In the genomic region with DNA sequence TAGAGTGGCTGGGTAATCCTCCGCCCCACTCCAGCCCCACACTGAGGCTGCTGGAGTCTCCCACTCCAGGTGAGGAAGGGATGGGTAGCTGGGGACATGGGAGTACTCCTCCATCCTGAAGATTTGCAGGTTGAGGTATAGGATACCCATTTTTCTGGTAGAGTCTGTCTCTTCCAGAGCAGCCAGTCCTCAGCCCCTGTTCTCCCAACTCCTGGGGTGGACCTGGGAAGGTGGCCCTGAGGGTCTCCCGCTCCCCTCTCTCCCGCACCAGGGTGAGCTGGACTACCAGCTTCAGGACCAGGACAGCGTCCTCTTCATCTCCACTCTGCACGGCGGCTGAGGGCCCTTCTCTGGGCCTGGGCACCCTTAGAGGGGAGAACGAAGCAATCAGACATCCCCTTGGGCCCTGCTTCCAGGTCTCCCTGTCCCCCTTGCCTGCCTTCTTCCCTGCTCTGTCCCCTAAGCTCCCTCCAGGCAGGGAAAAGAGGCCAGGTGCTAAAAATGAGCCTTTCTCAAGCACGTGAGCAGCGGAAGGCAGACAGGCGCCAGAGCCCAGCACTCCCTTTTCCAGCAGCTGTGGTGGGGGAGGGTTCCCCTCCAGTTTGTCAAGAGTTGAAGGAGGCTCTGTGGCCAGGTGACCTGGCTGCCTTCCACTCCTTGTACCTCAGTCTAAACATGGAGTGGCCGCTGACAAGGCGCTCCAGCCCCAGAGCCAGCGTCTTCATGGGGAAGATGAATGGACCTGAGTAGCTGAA, we compare ENCODE assay signal across 22 cellular contexts. TPM values are rescaled to one million over a fixed set of nuclear protein-coding genes. Genes with fewer than 3 reads are reported as not detected.
A peak's percentile ranks its signal among the peaks of the same experiment; 100 is the strongest.
DNase-seq lines count a peak whose midpoint lies in the region; ATAC-seq, FAIRE-seq and TF ChIP-seq lines count a peak whose summit lies in the region.
"Had no signal": no experiment of that assay in that cellular context is flagged by ENCODE, and none has a peak within 500 bp of the region (broad histone marks: within the 10 kb centered on the region; RNA-seq: fewer than 3 reads in every experiment).

No MANE protein-coding gene starts in this region.

- no peak overlapping the region for H3K18ac ChIP-seq in H1 (ENCODE audit: extremely low read depth, low read length)

- peaks cover 0 to 21% (median 9%) of the 10 kb centered on the region in 4 experiments; a peak in 6 of 8 replicates for H3K36me3 ChIP-seq in H1 (ENCODE audit: control insufficient read depth in 2 of 4, insufficient read depth in 4 of 4, low read length in 3 of 4)
- peaks cover 26 to 31% of the 10 kb centered on the region in 2 donors for H3K36me3 ChIP-seq in thyroid gland

- H3K79me2 ChIP-seq in H1 (ENCODE audit: control insufficient read depth in 1 of 2, insufficient read depth in 2 of 2, low read length in 2 of 2) = no peaks in the 10 kb centered on the region

- H4K8ac ChIP-seq in H1 (ENCODE audit: extremely low read depth, insufficient read depth, low read length) = no peak overlapping the region

- POLR2A ChIA-PET in H1 (lab: Charles Lee; ENCODE audit: partially characterized antibody) = interaction anchor here (1.2 to 13.1 kb wide), 9 partner anchors 9 to 50 kb away, joined by 3 to 92 read pairs (median 5); partner anchors contain the start of genes SLC27A4 and URM1

- H2AK5ac ChIP-seq in H1 (ENCODE audit: low read depth, low read length) = peak overlapping the region; percentile 85; the same call in 1 of the 2 replicates

- peaks cover 4% of the 10 kb centered on the region; the same call in 1 of the 2 replicates for H3K23me2 ChIP-seq in H1 (ENCODE audit: low read depth, low read length)

- peak overlapping the region in 1 of 2 experiments; percentile 2; a peak in 2 of 4 replicates for H3K4me2 ChIP-seq in H1 (ENCODE audit: insufficient read depth in 1 of 2, low read depth in 2 of 2, low read length in 2 of 2)

- TF ChIP-seq RAD21 in H1 (IDR thresholded peaks at IDR 0.05 in 1 of 2, conservative IDR thresholded peaks at IDR 0.05 in 1 of 2; ENCODE audit: low read depth in 2 of 2, low read length in 2 of 2) = no peak

- no peak overlapping the region for H2BK20ac ChIP-seq in H1 (ENCODE audit: low read length)

- no peak overlapping the region for H4K91ac ChIP-seq in H1 (replicated peaks; ENCODE audit: insufficient read length, low read length)

- H2BK120ac ChIP-seq in H1 (replicated peaks; ENCODE audit: low read depth, low read length) = no peak overlapping the region

- DNase-seq in Right ventricle myocardium superior = no peak
- DNase-seq in left cardiac atrium = no peak
- DNase-seq in NCI-H510A treated with DMSO at 0.1 percent for 48 hours (lab: John Stamatoyannopoulos, UW) = peak; percentile 48
- DNase-seq in H1 (ENCODE audit: low read depth in 1 of 2, low spot score in 2 of 2) = no peak
- DNase-seq in thyroid gland = peak; percentile 90 to 96
- no peak for DNase-seq in SW 1271 (lab: John Stamatoyannopoulos, UW)
- DNase-seq: activated CD4-positive, alpha-beta T cell treated with anti-CD3 and anti-CD28 coated beads for 48 hours; activated T-cell treated with anti-CD3 and anti-CD28 coated beads for 4 hours; CD8-positive, alpha-beta T cell; effector memory CD8-positive, alpha-beta T cell; foreskin fibroblast; GDM1; NCI-H446 treated with DMSO at 0.1 percent for 48 hours; right lobe of liver; stimulated activated CD8-positive, alpha-beta memory T cell treated with anti-CD3 and anti-CD28 coated beads, Interleukin-4, amount 100 ng/mL, for 48 hours; T-helper 2 cell; tibial artery had no signal

- H3K14ac ChIP-seq in H1 (ENCODE audit: insufficient read length) = no peak overlapping the region

- H3K23ac ChIP-seq in H1 (ENCODE audit: insufficient read length) = no peak overlapping the region

- 74% methylated on average over 13 of the region's 13 CpGs; no CpG with 5 or more reads in 1 of the 2 experiments for WGBS in H1 (ENCODE audit: extremely low coverage in 1 of 2, insufficient coverage in 1 of 2, insufficient read length in 1 of 2, insufficient replicate concordance in 2 of 2, low coverage in 1 of 2, low lambda C conversion rate in 2 of 2, missing lambda C conversion rate in 1 of 2), 2 experiments
- WGBS in thyroid gland, 2 donors = 64 to 79% methylated on average over 10 to 13 of the region's 13 CpGs

- H3K27me3 ChIP-seq in H1 (replicated peaks in 1 of 4; ENCODE audit: control insufficient read depth in 3 of 4, extremely low read depth in 1 of 4, insufficient read depth in 3 of 4, low read length in 3 of 4) (peaks cover 60 to 99% (median 93%) of the 10 kb centered on the region in 4 experiments), thyroid gland (no peaks in the 10 kb centered on the region)
- H3K27me3 ChIP-seq: neutrophil, right lobe of liver, tibial artery had no signal

- TF ChIP-seq CTCF in H1 (IDR thresholded peaks at IDR 0.05; ENCODE audit: control extremely low read depth in 1 of 3, insufficient read depth in 1 of 3, low read depth in 1 of 3, low read length in 3 of 3) = no peak
- TF ChIP-seq CTCF in thyroid gland (IDR thresholded peaks at IDR 0.05) = no peak

- no peak overlapping the region for H2BK15ac ChIP-seq in H1 (ENCODE audit: low read length)

- no peak for TF ChIP-seq EP300 in H1 (IDR thresholded peaks at IDR 0.05; ENCODE audit: borderline replicate concordance in 1 of 2, low read depth in 2 of 2, low read length in 2 of 2)

- ATAC-seq in Right ventricle myocardium superior (ENCODE audit: poor library complexity) (peak; percentile 40), left cardiac atrium (no peak), SK-N-SH treated with all-trans-retinoic acid at 6 μM for 48 hours (no peak), GM21515 (IDR thresholded peaks at IDR 0.05; ENCODE audit: unreplicated experiment) (no peak)
- ATAC-seq: activated naive CD4-positive, alpha-beta T cell treated with anti-CD3 and anti-CD28 coated beads, Interleukin-2, amount 50 U/mL, for 72 hours; CD8-positive, alpha-beta T cell; effector memory CD8-positive, alpha-beta T cell; right lobe of liver had no signal

- intact Hi-C loops in Right ventricle myocardium superior (cut with DNase I) = no loop called here
- intact Hi-C loops in left cardiac atrium (cut with DNase I) = no loop called here
- intact Hi-C loops in thyroid gland (cut with DNase I) = no loop called here

- no peak overlapping the region for H2BK5ac ChIP-seq in H1 (ENCODE audit: low read depth, low read length)

- H4K5ac ChIP-seq in H1 (ENCODE audit: insufficient read length, low read depth, low read length) = no peak overlapping the region

- H3K27ac ChIP-seq in H1 (ENCODE audit: low read depth, low read length) (no peak overlapping the region), thyroid gland (peak overlapping the region in 2 of 3 donors; percentile 53 to 68)
- H3K27ac ChIP-seq: neutrophil, right lobe of liver, tibial artery had no signal

- no peak overlapping the region for H3K9ac ChIP-seq in H1 (replicated peaks in 1 of 4; ENCODE audit: extremely low read depth in 1 of 4, low read depth in 3 of 4, low read length in 3 of 4)

- no peak overlapping the region for H2BK12ac ChIP-seq in H1 (ENCODE audit: low read depth, low read length)

- H3K79me1 ChIP-seq in H1 (ENCODE audit: low read depth, low read length) = 0 out of 2 replicates have a peak, but pooled peaks cover 3% of the 10 kb centered on the region

- TF ChIP-seq POLR2A in H1 (IDR thresholded peaks at IDR 0.05; ENCODE audit: control extremely low read depth in 1 of 2, low read depth in 2 of 2, low read length in 2 of 2) (no peak), thyroid gland (IDR thresholded peaks at IDR 0.05) (no peak)

- no peak overlapping the region for H3K56ac ChIP-seq in H1 (replicated peaks; ENCODE audit: insufficient read length, low read depth, low read length)

- peaks cover 41 to 52% of the 10 kb centered on the region in 2 experiments for H4K20me1 ChIP-seq in H1 (replicated peaks in 1 of 2; ENCODE audit: control insufficient read depth in 1 of 2, insufficient read depth in 2 of 2, low read length in 2 of 2)

- no peak overlapping the region for H3K4ac ChIP-seq in H1 (replicated peaks; ENCODE audit: insufficient read length, low read depth, low read length)

- H3K4me3 ChIP-seq in H1 (ENCODE audit: extremely low read depth in 1 of 4, insufficient read depth in 2 of 4, low read depth in 3 of 4, low read length in 4 of 4) (no peak overlapping the region), thyroid gland (replicated peaks in 1 of 3) (no peak overlapping the region)
- H3K4me3 ChIP-seq: right lobe of liver, tibial artery had no signal

- FAIRE-seq in H1 (lab: Jason Lieb, UNC) = no peak
- FAIRE-seq: bronchial epithelial cell had no signal

- H3K9me3 ChIP-seq in H1 (ENCODE audit: insufficient read depth in 2 of 2, low read depth in 1 of 2, low read length in 1 of 2) (no peaks in the 10 kb centered on the region), thyroid gland (no peaks in the 10 kb centered on the region)
- H3K9me3 ChIP-seq: neutrophil, right lobe of liver, tibial artery had no signal

- CTCF ChIA-PET in H1 (lab: Charles Lee; ENCODE audit: partially characterized antibody) = interaction anchor here (1.2 to 21.9 kb wide), 8 partner anchors 11 to 134 kb away, joined by 3 to 323 read pairs (median 5); partner anchors contain the start of gene URM1

- peaks cover 13 to 58% (median 51%) of the 10 kb centered on the region in 4 experiments for H3K4me1 ChIP-seq in H1 (replicated peaks in 1 of 4; ENCODE audit: control insufficient read depth in 3 of 4, insufficient read depth in 4 of 4, low read length in 3 of 4)
- peaks cover 0 to 14% of the 10 kb centered on the region in 2 donors for H3K4me1 ChIP-seq in thyroid gland
- H3K4me1 ChIP-seq: right lobe of liver, tibial artery had no signal

- H2AFZ ChIP-seq in H1 (ENCODE audit: low read length) = no peak overlapping the region

RNA-seq across cellular contexts. Expression of gene URM1, which starts 18.4 kb away (rescaled TPM):
- total RNA-seq in Right ventricle myocardium superior (56.9 TPM), left cardiac atrium (10 to 100 TPM; 49.8 to 58.0 TPM), thyroid gland (10 to 100 TPM; 24.3 to 39.4 (median 31.2) TPM)
- total RNA-seq in H1 (2021; fragmentation: NEBNext Ultra II Directional; extraction: Animal tissue kit (Norgen Biotek cat#: 25700)) = 60.5 and 62.3 TPM in 2 replicates
- polyA plus RNA-seq in H1 (2011; rRNA removed) = 58.3 and 71.9 TPM in 2 replicates
- 58.0 TPM for polyA plus RNA-seq in H1 (2011; cell fraction: cytosol; rRNA removed)
- 74.2 TPM for polyA plus RNA-seq in H1 (2011; cell fraction: nucleus; rRNA removed)
- 68.0 to 83.5 TPM (median 73.0 TPM) in 4 replicates for polyA plus RNA-seq in H1 (2012, experiment 1 of 2)
- polyA plus RNA-seq in H1 (2012, experiment 2 of 2) = 109 TPM
- polyA plus RNA-seq in H1 (2013, experiment 1 of 2) = 42.4 TPM
- 41.2 TPM for polyA plus RNA-seq in H1 (2013, experiment 2 of 2)
- 36.2 and 46.0 TPM in 2 replicates for polyA minus RNA-seq in H1 (2011; rRNA and poly(A)+ RNA removed)
- 21.1 TPM for polyA minus RNA-seq in H1 (2011; cell fraction: cytosol; rRNA and poly(A)+ RNA removed)
- polyA minus RNA-seq in H1 (2011; cell fraction: nucleus; rRNA and poly(A)+ RNA removed) = 14.4 TPM

RNA-seq across cellular contexts. Expression of gene CERCAM, which starts 31.1 kb away (rescaled TPM):
- total RNA-seq in Right ventricle myocardium superior (7.2 TPM), left cardiac atrium (10 to 100 TPM; 19.1 to 22.8 TPM), thyroid gland (10 to 100 TPM; 22.3 to 35.4 (median 27.2) TPM)
- total RNA-seq in H1 (2021; fragmentation: NEBNext Ultra II Directional; extraction: Animal tissue kit (Norgen Biotek cat#: 25700)) = 3.1 and 4.0 TPM in 2 replicates
- polyA plus RNA-seq in H1 (2011; rRNA removed) = 5.2 and 7.2 TPM in 2 replicates
- 5.2 TPM for polyA plus RNA-seq in H1 (2011; cell fraction: cytosol; rRNA removed)
- polyA plus RNA-seq in H1 (2011; cell fraction: nucleus; rRNA removed) = 7.3 TPM
- 2.0 to 3.8 TPM (median 3.4 TPM) in 4 replicates for polyA plus RNA-seq in H1 (2012, experiment 1 of 2)
- 3.0 TPM for polyA plus RNA-seq in H1 (2012, experiment 2 of 2)
- 5.4 TPM for polyA plus RNA-seq in H1 (2013, experiment 1 of 2)
- polyA plus RNA-seq in H1 (2013, experiment 2 of 2) = 5.6 TPM
- polyA minus RNA-seq in H1 (2011; rRNA and poly(A)+ RNA removed) = 2.1 and 4.0 TPM in 2 replicates
- 3.6 TPM for polyA minus RNA-seq in H1 (2011; cell fraction: cytosol; rRNA and poly(A)+ RNA removed)
- 3.3 TPM for polyA minus RNA-seq in H1 (2011; cell fraction: nucleus; rRNA and poly(A)+ RNA removed)

RNA-seq across cellular contexts. Expression of gene SLC27A4, which starts 49.2 kb away (rescaled TPM):
- 19.0 TPM for total RNA-seq in Right ventricle myocardium superior
- 10 to 100 TPM; 17.6 to 21.7 TPM for total RNA-seq in left cardiac atrium
- 20.5 and 21.1 TPM in 2 replicates for total RNA-seq in H1 (2021; fragmentation: NEBNext Ultra II Directional; extraction: Animal tissue kit (Norgen Biotek cat#: 25700))
- polyA plus RNA-seq in H1 (2011; rRNA removed) = 14.9 and 23.1 TPM in 2 replicates
- polyA plus RNA-seq in H1 (2011; cell fraction: cytosol; rRNA removed) = 14.8 TPM
- polyA plus RNA-seq in H1 (2011; cell fraction: nucleus; rRNA removed) = 24.5 TPM
- 12.1 to 19.7 TPM (median 18.6 TPM) in 4 replicates for polyA plus RNA-seq in H1 (2012, experiment 1 of 2)
- 20.0 TPM for polyA plus RNA-seq in H1 (2012, experiment 2 of 2)
- 19.0 TPM for polyA plus RNA-seq in H1 (2013, experiment 1 of 2)
- 22.2 TPM for polyA plus RNA-seq in H1 (2013, experiment 2 of 2)
- polyA minus RNA-seq in H1 (2011; rRNA and poly(A)+ RNA removed) = 17.4 and 19.9 TPM in 2 replicates
- 16.5 TPM for polyA minus RNA-seq in H1 (2011; cell fraction: cytosol; rRNA and poly(A)+ RNA removed)
- 10.8 TPM for polyA minus RNA-seq in H1 (2011; cell fraction: nucleus; rRNA and poly(A)+ RNA removed)
- total RNA-seq in thyroid gland = 10 to 100 TPM; 15.9 to 38.4 (median 30.4) TPM

Comparison
In these comparisons a context has a peak if more than half of its experiments do, and no peak if none do; other contexts are left out.
1. DNase-seq: peak in NCI-H510A treated with DMSO at 0.1 percent for 48 hours (single experiment) and thyroid gland (2 of 2); none in Right ventricle myocardium superior (single experiment), left cardiac atrium (single experiment), H1 (0 of 2) and SW 1271 (0 of 2).